8 cellular contexts compared by ENCODE assay signal in genomic region chr5:139458580-139459407, GRCh38. TPM values are rescaled to one million over a fixed set of nuclear protein-coding genes. Genes with fewer than 3 reads are reported as not detected.
A peak's percentile ranks its signal among the peaks of the same experiment; 100 is the strongest.
DNase-seq lines count a peak whose midpoint lies in the region; ATAC-seq and TF ChIP-seq lines count a peak whose summit lies in the region.

No MANE protein-coding gene starts in this region.

- peaks cover 33% of the 10 kb centered on the region for H3K4me1 Mint-ChIP-seq in GM23338

- WGBS in heart left ventricle, 4 donors = 59 to 65% (median 63%) methylated on average over 8 of the region's 8 CpGs

- TF ChIP-seq CTCF in heart left ventricle (IDR thresholded peaks at IDR 0.05) = no peak
- TF ChIP-seq CTCF in KMS-11 (conservative IDR thresholded peaks at IDR 0.05; ENCODE audit: low read depth, low read length) = no peak
- no peak for TF ChIP-seq CTCF in fibroblast of the aortic adventitia (IDR thresholded peaks at IDR 0.05; ENCODE audit: insufficient read depth, low read length)
- TF ChIP-seq CTCF in GM23338 (conservative IDR thresholded peaks at IDR 0.05; ENCODE audit: low read depth in 2 of 2) = no peak

- H3K9me2 ChIP-seq in GM23338 (ENCODE audit: insufficient read depth) = no peaks in the 10 kb centered on the region

- H3K4me1 ChIP-seq in heart left ventricle (peaks cover 0 to 35% (median 6%) of the 10 kb centered on the region in 12 donors), KMS-11 (ENCODE audit: low read depth, poor library complexity, severe bottlenecking) (peaks cover 42% of the 10 kb centered on the region), GM23338 (ENCODE audit: insufficient read depth) (peaks cover 22% of the 10 kb centered on the region)

- H3K36me3 Mint-ChIP-seq in GM23338 (ENCODE audit: low read depth) = no peaks in the 10 kb centered on the region

- intact Hi-C loops in heart left ventricle (cut with DNase I) (no loop called here), Right ventricle myocardium inferior (cut with DNase I) (loop anchor here (1.0 kb wide), 1 partner anchor 24 kb away; the partner anchor contains the start of gene STING1)

- ATAC-seq in heart left ventricle = peak in 3 of 4 donors; percentile 63 to 77 (median 72)
- no peak for ATAC-seq in Right ventricle myocardium inferior
- no peak for ATAC-seq in GM23338

- H3K4me3 Mint-ChIP-seq in GM23338 = no peak overlapping the region; the same call in 2 of the 3 replicates

- H3K27ac ChIP-seq in heart left ventricle (peak overlapping the region in 11 of 12 donors; percentile 58 to 94 (median 83)), KMS-11 (no peak overlapping the region), GM23338 (ENCODE audit: low read depth) (no peak overlapping the region)

- H3K79me2 ChIP-seq in KMS-11 (ENCODE audit: insufficient read depth, low read depth) = no peaks in the 10 kb centered on the region
- H3K79me2 ChIP-seq in GM23338 (replicated peaks; ENCODE audit: insufficient read depth) = no peaks in the 10 kb centered on the region

- H3F3A ChIP-seq in GM23338 (replicated peaks; ENCODE audit: low read depth) = 0 out of 2 replicates have a peak, but pooled peaks cover 11% of the 10 kb centered on the region

- H3K4me3 ChIP-seq in heart left ventricle = peak overlapping the region in 7 of 12 donors; percentile 16 to 70 (median 54)
- no peak overlapping the region for H3K4me3 ChIP-seq in KMS-11 (IDR thresholded peaks at IDR 0.05; ENCODE audit: insufficient read depth, low read depth, low read length)
- H3K4me3 ChIP-seq in fibroblast of the aortic adventitia (ENCODE audit: low read depth, low read length) = no peak overlapping the region
- no peak overlapping the region for H3K4me3 ChIP-seq in GM23338

- H3K9me3 Mint-ChIP-seq in GM23338 = no peaks in the 10 kb centered on the region

- no peak overlapping the region for H3K9ac ChIP-seq in KMS-11

- peaks cover 21% of the 10 kb centered on the region for H3K27me3 Mint-ChIP-seq in GM23338 (ENCODE audit: insufficient read depth, low read depth, poor library complexity)

- TF ChIP-seq POLR2A in heart left ventricle (IDR thresholded peaks at IDR 0.05) = no peak

- peaks cover 0 to 23% (median 6%) of the 10 kb centered on the region in 9 donors for H3K36me3 ChIP-seq in heart left ventricle
- H3K36me3 ChIP-seq in KMS-11 (ENCODE audit: insufficient read depth) = no peaks in the 10 kb centered on the region
- H3K36me3 ChIP-seq in GM23338 (ENCODE audit: insufficient read depth) = no peaks in the 10 kb centered on the region; the same call in 1 of the 2 replicates

- H3K4me2 ChIP-seq in KMS-11 = peak overlapping the region; percentile 31; the same call in 1 of the 2 replicates
- no peak overlapping the region for H3K4me2 ChIP-seq in GM23338

- H3K27ac Mint-ChIP-seq in GM23338 = no peak overlapping the region

- H3K27me3 ChIP-seq in heart left ventricle (no peaks in the 10 kb centered on the region), KMS-11 (ENCODE audit: insufficient read depth, low read depth) (no peaks in the 10 kb centered on the region; the same call in 1 of the 2 replicates), GM23338 (ENCODE audit: insufficient read depth) (no peaks in the 10 kb centered on the region)

- H2AFZ ChIP-seq in KMS-11 (ENCODE audit: low read depth) (peak overlapping the region; percentile 31; the same call in 1 of the 2 replicates), GM23338 (no peak overlapping the region; the same call in 1 of the 2 replicates)

- no peaks in the 10 kb centered on the region for H3K9me3 ChIP-seq in heart left ventricle

- H4K20me1 ChIP-seq in KMS-11 (ENCODE audit: insufficient read depth) (no peaks in the 10 kb centered on the region), GM23338 (replicated peaks; ENCODE audit: insufficient read depth) (no peaks in the 10 kb centered on the region)

- DNase-seq in heart left ventricle (no peak), Right ventricle myocardium inferior (ENCODE audit: missing footprints) (no peak), fibroblast of the aortic adventitia (ENCODE audit: low read depth) (peak; percentile 75), GM23338 (ENCODE audit: low spot score) (no peak), NCI-H524 treated with DMSO at 0.1 percent for 48 hours (lab: John Stamatoyannopoulos, UW) (no peak)
- DNase-seq in activated CD8-positive, alpha-beta memory T cell treated with anti-CD3 and anti-CD28 coated beads, Interleukin-2, amount 50 U/mL, for 48 hours = peak; percentile 79
- DNase-seq in stimulated activated CD4-positive, alpha-beta T cell treated with anti-CD3 and anti-CD28 coated beads, TNF-alpha, amount 100 ng/mL, for 1 hour (ENCODE audit: low read depth in 3 of 3, low spot score in 1 of 3) = peak; percentile 40 to 60 (median 53)

TF ChIP-seq in GM23338, 12 proteins besides CTCF, POLR2A, EP300 and RAD21 (continues in another document):
- no peak for TF ChIP-seq EZH2 (IDR thresholded peaks at IDR 0.05; ENCODE audit: low read depth, unreplicated experiment)
- TF ChIP-seq NANOG (IDR thresholded peaks at IDR 0.05; ENCODE audit: borderline replicate concordance) = no peak
- TF ChIP-seq ZNF331 (CRISPR knock-in tag; IDR thresholded peaks at IDR 0.05; ENCODE audit: low read depth) = no peak
- no peak for TF ChIP-seq ZNF114 (CRISPR knock-in tag; IDR thresholded peaks at IDR 0.05)
- no peak for TF ChIP-seq JUNB (IDR thresholded peaks at IDR 0.05; ENCODE audit: unreplicated experiment)
- no peak for TF ChIP-seq EZH2phosphoT487 (IDR thresholded peaks at IDR 0.05; ENCODE audit: unreplicated experiment)
- no peak for TF ChIP-seq ETS1 (IDR thresholded peaks at IDR 0.05)

RNA-seq across cellular contexts. Expression of gene ECSCR, which starts 3.7 kb away (rescaled TPM):
- total RNA-seq in heart left ventricle (10 to 100 TPM; 13.4 to 59.3 (median 21.3) TPM), Right ventricle myocardium inferior (21.4 TPM), fibroblast of the aortic adventitia (ENCODE audit: low replicate concordance) (0.36 and 1.1 TPM in 2 replicates)
- polyA plus RNA-seq in heart left ventricle (10 to 100 TPM; 18.1 to 55.3 TPM), GM23338 (2016; fragmentation: Nextera tagmentation; extraction: Ambion mirVana) (2.5 and 2.6 TPM in 2 replicates)
- total RNA-seq in GM23338 (2014; rRNA removed; shearing (Covaris generic)) = 1.2 and 2.2 TPM in 2 replicates

RNA-seq across cellular contexts. Expression of gene SMIM33, which starts 12.0 kb away (rescaled TPM):
- total RNA-seq in heart left ventricle = under 1 TPM in 1 of 9 donors, not detected in 8; 0.16 TPM
- not detected for polyA plus RNA-seq in heart left ventricle
- not detected for total RNA-seq in Right ventricle myocardium inferior
- total RNA-seq in fibroblast of the aortic adventitia (ENCODE audit: low replicate concordance) = not detected in 2 replicates
- total RNA-seq in GM23338 (2014; rRNA removed; shearing (Covaris generic)) = not detected in 2 replicates
- not detected in 2 replicates for polyA plus RNA-seq in GM23338 (2016; fragmentation: Nextera tagmentation; extraction: Ambion mirVana)

RNA-seq across cellular contexts. Expression of gene DNAJC18, which starts 19.5 kb away (rescaled TPM):
- total RNA-seq in heart left ventricle (10 to 100 TPM in 5 of 9 donors, 1 to 10 TPM in 4; 4.8 to 17.8 (median 14.2) TPM), Right ventricle myocardium inferior (7.9 TPM), fibroblast of the aortic adventitia (ENCODE audit: low replicate concordance) (4.7 and 9.9 TPM in 2 replicates)
- polyA plus RNA-seq in heart left ventricle (1 to 10 TPM; 4.0 to 4.7 TPM), GM23338 (2016; fragmentation: Nextera tagmentation; extraction: Ambion mirVana) (13.4 and 15.1 TPM in 2 replicates)
- total RNA-seq in GM23338 (2014; rRNA removed; shearing (Covaris generic)) = 14.2 and 18.9 TPM in 2 replicates

RNA-seq across cellular contexts. Expression of gene STING1, which starts 23.8 kb away (rescaled TPM):
- 100 to 1,000 TPM in 1 of 9 donors, 10 to 100 TPM in 8; 32.4 to 119 (median 57.9) TPM for total RNA-seq in heart left ventricle
- 10 to 100 TPM; 20.4 to 25.9 TPM for polyA plus RNA-seq in heart left ventricle
- total RNA-seq in Right ventricle myocardium inferior = 47.2 TPM
- 15.0 and 42.1 TPM in 2 replicates for total RNA-seq in fibroblast of the aortic adventitia (ENCODE audit: low replicate concordance)
- 0.39 TPM in 1 of 2 replicates, not detected in the other for total RNA-seq in GM23338 (2014; rRNA removed; shearing (Covaris generic))
- polyA plus RNA-seq in GM23338 (2016; fragmentation: Nextera tagmentation; extraction: Ambion mirVana) = 0.30 and 0.66 TPM in 2 replicates

RNA-seq across cellular contexts. Expression of gene SPATA24, which starts 54.9 kb away (rescaled TPM):
- total RNA-seq in heart left ventricle (10 to 100 TPM; 10.7 to 25.9 (median 16.0) TPM), Right ventricle myocardium inferior (17.2 TPM), fibroblast of the aortic adventitia (ENCODE audit: low replicate concordance) (1.8 and 2.0 TPM in 2 replicates)
- polyA plus RNA-seq in heart left ventricle (10 to 100 TPM; 12.6 to 37.8 TPM), GM23338 (2016; fragmentation: Nextera tagmentation; extraction: Ambion mirVana) (20.6 and 22.4 TPM in 2 replicates)
- total RNA-seq in GM23338 (2014; rRNA removed; shearing (Covaris generic)) = 7.1 and 16.0 TPM in 2 replicates

Comparison
In these comparisons a context has a peak if more than half of its experiments do, and no peak if none do; other contexts are left out.
1. ATAC-seq: peak in heart left ventricle (3 of 4); none in Right ventricle myocardium inferior (single experiment) and GM23338 (single experiment).
2. DNase-seq: peak in activated CD8-positive, alpha-beta memory T cell treated with anti-CD3 and anti-CD28 coated beads, Interleukin-2, amount 50 U/mL, for 48 hours (single experiment), fibroblast of the aortic adventitia (single experiment) and stimulated activated CD4-positive, alpha-beta T cell treated with anti-CD3 and anti-CD28 coated beads, TNF-alpha, amount 100 ng/mL, for 1 hour (3 of 3); none in heart left ventricle (0 of 5), Right ventricle myocardium inferior (single experiment), GM23338 (single experiment) and NCI-H524 treated with DMSO at 0.1 percent for 48 hours (single experiment).
3. H3K27ac ChIP-seq: peak in heart left ventricle (11 of 12); none in KMS-11 (single experiment) and GM23338 (single experiment).
4. H3K4me3 ChIP-seq: peak in heart left ventricle (7 of 12); none in KMS-11 (single experiment), fibroblast of the aortic adventitia (single experiment) and GM23338 (single experiment).